In the genomic region with DNA sequence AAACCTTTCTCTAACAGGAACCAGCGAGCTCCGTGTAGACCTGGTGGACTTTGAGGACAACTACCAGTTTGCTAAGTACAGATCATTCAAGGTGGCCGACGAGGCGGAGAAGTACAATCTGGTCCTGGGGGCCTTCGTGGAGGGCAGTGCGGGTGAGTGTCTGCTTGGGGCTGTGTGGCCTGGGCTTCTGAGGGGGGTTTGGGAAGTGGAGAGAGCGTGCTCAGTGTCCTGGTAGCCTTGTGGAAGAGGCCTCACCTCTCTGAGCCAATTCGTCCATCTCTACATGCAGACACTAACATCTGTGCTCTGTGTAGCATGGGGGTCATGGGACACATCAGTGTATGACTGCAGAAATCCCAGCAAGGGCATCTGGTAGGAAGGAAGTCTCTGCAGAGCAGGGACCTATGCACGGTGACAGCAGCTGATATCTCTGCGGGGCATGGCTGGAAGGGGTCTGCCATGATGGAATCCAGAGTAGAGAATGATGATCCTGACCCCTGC, we compare ENCODE assay signal across 24 cellular contexts. TPM values are rescaled to one million over a fixed set of nuclear protein-coding genes. Genes with fewer than 3 reads are reported as not detected.
DNase-seq lines count a peak whose midpoint lies in the region; ATAC-seq and TF ChIP-seq lines count a peak whose summit lies in the region.
"Had no signal": no experiment of that assay in that cellular context is flagged by ENCODE, and none has a peak within 500 bp of the region (broad histone marks: within the 10 kb centered on the region; RNA-seq: fewer than 3 reads in every experiment).

No MANE protein-coding gene starts in this region.

- CTCF ChIA-PET in activated CD8-positive, alpha-beta T cell treated with anti-CD3 and anti-CD28 coated beads, Interleukin-2, amount 10 ng/mL, durations not matched to agents 7 days and 5 days (lab: Charles Lee) = no interaction called here
- CTCF ChIA-PET in activated CD8-positive, alpha-beta T cell treated with anti-CD3 and anti-CD28 coated beads for 36 hours (lab: Charles Lee) = no interaction called here

- TF ChIP-seq POLR2A in tibial nerve (IDR thresholded peaks at IDR 0.05) = no peak

- peaks cover 0 to 9% of the 10 kb centered on the region in 2 donors for H3K27me3 ChIP-seq in tibial nerve
- H3K27me3 ChIP-seq: BE2C had no signal

- no peaks in the 10 kb centered on the region for H3K9me3 Mint-ChIP-seq in activated CD8-positive, alpha-beta T cell treated with anti-CD3 and anti-CD28 coated beads, Interleukin-2, amount 10 ng/mL, durations not matched to agents 7 days and 5 days (ENCODE audit: insufficient read depth)
- H3K9me3 Mint-ChIP-seq in activated CD8-positive, alpha-beta T cell treated with anti-CD3 and anti-CD28 coated beads for 36 hours = no peaks in the 10 kb centered on the region
- H3K9me3 Mint-ChIP-seq: CD4-positive, alpha-beta T cell had no signal

- POLR2A ChIA-PET in activated CD8-positive, alpha-beta T cell treated with anti-CD3 and anti-CD28 coated beads, Interleukin-2, amount 10 ng/mL, durations not matched to agents 7 days and 5 days (lab: Charles Lee) = no interaction called here
- POLR2A ChIA-PET in activated CD8-positive, alpha-beta T cell treated with anti-CD3 and anti-CD28 coated beads for 36 hours (lab: Charles Lee) = no interaction called here

- H3K36me3 ChIP-seq in tibial nerve = no peaks in the 10 kb centered on the region
- H3K36me3 ChIP-seq: BE2C had no signal

- H3K27ac ChIP-seq in coronary artery = no peak overlapping the region
- no peak overlapping the region for H3K27ac ChIP-seq in tibial nerve

- no peak overlapping the region for H3K27ac Mint-ChIP-seq in activated CD8-positive, alpha-beta T cell treated with anti-CD3 and anti-CD28 coated beads, Interleukin-2, amount 10 ng/mL, durations not matched to agents 7 days and 5 days
- no peak overlapping the region for H3K27ac Mint-ChIP-seq in activated CD8-positive, alpha-beta T cell treated with anti-CD3 and anti-CD28 coated beads for 36 hours
- H3K27ac Mint-ChIP-seq: CD4-positive, alpha-beta T cell had no signal

- H3K4me3 ChIP-seq in coronary artery (no peak overlapping the region), tibial nerve (no peak overlapping the region)
- H3K4me3 ChIP-seq: K562 had no signal

- DNase-seq in activated CD8-positive, alpha-beta T cell treated with anti-CD3 and anti-CD28 coated beads, Interleukin-2, amount 10 ng/mL, durations not matched to agents 7 days and 5 days = peak; percentile 6
- DNase-seq in activated CD8-positive, alpha-beta T cell treated with anti-CD3 and anti-CD28 coated beads for 36 hours = no peak
- peak; percentile 50 for DNase-seq in coronary artery (ENCODE audit: low spot score)
- DNase-seq in mesenteric fat pad (ENCODE audit: low spot score) = peak; percentile 51
- DNase-seq in NCI-H1105 (lab: John Stamatoyannopoulos, UW) = no peak
- DNase-seq in GDM1 (lab: John Stamatoyannopoulos, UW) = no peak
- DNase-seq in tibial nerve (ENCODE audit: low spot score in 2 of 2) = no peak
- DNase-seq: 8988T; ACHN; BE2C; Kasumi-1; NCI-H1105 treated with DMSO at 0.1 percent for 48 hours; NCI-H146; NCI-H1930; NCI-H2107; NCI-H446; NCI-H524 treated with DMSO at 0.1 percent for 48 hours; NCI-H774; NK-92 treated with Interleukin-12 subunit alpha and Interleukin-12 subunit beta, amount 100 ng/mL, for 24 hours; PC-3 had no signal

- no peaks in the 10 kb centered on the region for H3K9me3 ChIP-seq in tibial nerve
- H3K9me3 ChIP-seq: BE2C had no signal

- H3K4me1 ChIP-seq in tibial nerve = no peaks in the 10 kb centered on the region
- H3K4me1 ChIP-seq: BE2C had no signal

- TF ChIP-seq EP300 in tibial nerve (IDR thresholded peaks at IDR 0.05) = no peak

- H3K36me3 Mint-ChIP-seq in activated CD8-positive, alpha-beta T cell treated with anti-CD3 and anti-CD28 coated beads, Interleukin-2, amount 10 ng/mL, durations not matched to agents 7 days and 5 days (ENCODE audit: low read depth) = no peaks in the 10 kb centered on the region
- H3K36me3 Mint-ChIP-seq in activated CD8-positive, alpha-beta T cell treated with anti-CD3 and anti-CD28 coated beads for 36 hours (ENCODE audit: low read depth) = no peaks in the 10 kb centered on the region

- peaks cover 3% of the 10 kb centered on the region for H3K27me3 Mint-ChIP-seq in activated CD8-positive, alpha-beta T cell treated with anti-CD3 and anti-CD28 coated beads, Interleukin-2, amount 10 ng/mL, durations not matched to agents 7 days and 5 days (ENCODE audit: low read depth)
- peaks cover 3% of the 10 kb centered on the region for H3K27me3 Mint-ChIP-seq in activated CD8-positive, alpha-beta T cell treated with anti-CD3 and anti-CD28 coated beads for 36 hours

- no peak for ATAC-seq in activated CD8-positive, alpha-beta T cell treated with anti-CD3 and anti-CD28 coated beads, Interleukin-2, amount 10 ng/mL, durations not matched to agents 7 days and 5 days
- ATAC-seq in activated CD8-positive, alpha-beta T cell treated with anti-CD3 and anti-CD28 coated beads for 36 hours = no peak
- ATAC-seq: K562, PC-3 had no signal

- no peaks in the 10 kb centered on the region for H3K4me1 Mint-ChIP-seq in activated CD8-positive, alpha-beta T cell treated with anti-CD3 and anti-CD28 coated beads, Interleukin-2, amount 10 ng/mL, durations not matched to agents 7 days and 5 days (ENCODE audit: low read depth)
- no peaks in the 10 kb centered on the region for H3K4me1 Mint-ChIP-seq in activated CD8-positive, alpha-beta T cell treated with anti-CD3 and anti-CD28 coated beads for 36 hours (ENCODE audit: low read depth)

- TF ChIP-seq CTCF in activated CD8-positive, alpha-beta T cell treated with anti-CD3 and anti-CD28 coated beads for 36 hours (IDR thresholded peaks at IDR 0.05) = no peak
- TF ChIP-seq CTCF in coronary artery (IDR thresholded peaks at IDR 0.05) (no peak), tibial nerve (IDR thresholded peaks at IDR 0.05) (no peak)

- no peak overlapping the region for H3K4me3 Mint-ChIP-seq in activated CD8-positive, alpha-beta T cell treated with anti-CD3 and anti-CD28 coated beads, Interleukin-2, amount 10 ng/mL, durations not matched to agents 7 days and 5 days
- no peak overlapping the region for H3K4me3 Mint-ChIP-seq in activated CD8-positive, alpha-beta T cell treated with anti-CD3 and anti-CD28 coated beads for 36 hours
- H3K4me3 Mint-ChIP-seq: CD4-positive, alpha-beta T cell had no signal

- WGBS in tibial nerve, 2 donors = 93% methylated on average over 11 of the region's 11 CpGs

- intact Hi-C loops in activated CD8-positive, alpha-beta T cell treated with anti-CD3 and anti-CD28 coated beads for 36 hours (cut with micrococcal nuclease) = no loop called here

RNA-seq across cellular contexts. Expression of a gene that starts 5.9 kb away (rescaled TPM):
- not detected for total RNA-seq in activated CD8-positive, alpha-beta T cell treated with anti-CD3 and anti-CD28 coated beads, Interleukin-2, amount 10 ng/mL, durations not matched to agents 7 days and 5 days
- not detected for total RNA-seq in activated CD8-positive, alpha-beta T cell treated with anti-CD3 and anti-CD28 coated beads for 36 hours
- 1.2 TPM for total RNA-seq in mesenteric fat pad
- 1 to 10 TPM in 1 of 4 donors, not detected in 3; 1.9 TPM for total RNA-seq in tibial nerve
- total RNA-seq: CD4-positive, alpha-beta T cell; H7; K562; M059J; PC-3 had no signal

RNA-seq across cellular contexts. Expression of a gene that starts 31.2 kb away (rescaled TPM):
- total RNA-seq in activated CD8-positive, alpha-beta T cell treated with anti-CD3 and anti-CD28 coated beads, Interleukin-2, amount 10 ng/mL, durations not matched to agents 7 days and 5 days = not detected
- total RNA-seq in activated CD8-positive, alpha-beta T cell treated with anti-CD3 and anti-CD28 coated beads for 36 hours = not detected
- total RNA-seq in mesenteric fat pad = 27.9 TPM
- 1 to 10 TPM in 2 of 4 donors, under 1 TPM in 2; under 0.01 to 2.9 (median 0.96) TPM for total RNA-seq in tibial nerve
- total RNA-seq: H7, K562, M059J, PC-3 had no signal

Comparison
In these comparisons a context has a peak if more than half of its experiments do, and no peak if none do; other contexts are left out.
1. DNase-seq: peak in activated CD8-positive, alpha-beta T cell treated with anti-CD3 and anti-CD28 coated beads, Interleukin-2, amount 10 ng/mL, durations not matched to agents 7 days and 5 days (single experiment), coronary artery (single experiment) and mesenteric fat pad (single experiment); none in activated CD8-positive, alpha-beta T cell treated with anti-CD3 and anti-CD28 coated beads for 36 hours (single experiment), NCI-H1105 (single experiment), GDM1 (single experiment) and tibial nerve (0 of 2).